10 cellular contexts compared by ENCODE assay signal in the genomic region with DNA sequence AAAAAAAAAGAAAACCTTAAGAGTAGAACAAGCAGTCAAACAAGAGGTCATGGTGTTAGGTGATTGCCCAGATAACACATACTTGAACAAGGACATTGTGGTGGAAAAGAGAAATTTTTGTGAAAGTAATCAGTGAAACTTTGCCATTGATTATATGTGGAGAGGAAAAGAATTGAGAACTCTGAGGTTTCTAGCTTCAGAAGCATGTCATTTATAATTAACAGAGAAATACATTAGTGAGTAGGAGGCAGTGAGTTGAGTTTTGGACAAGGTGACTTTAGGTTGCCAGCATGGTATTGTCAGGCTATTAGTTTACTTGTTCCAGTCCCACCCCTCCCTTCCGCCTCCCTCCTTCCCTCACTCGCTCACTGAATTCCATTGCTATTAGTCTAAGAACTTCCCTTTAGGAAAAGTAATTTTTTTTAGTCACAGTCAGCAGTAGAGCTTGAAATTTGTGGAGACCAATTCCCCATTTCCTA. TPM values are rescaled to one million over a fixed set of nuclear protein-coding genes. Genes with fewer than 3 reads are reported as not detected.
DNase-seq lines count a peak whose midpoint lies in the region; ATAC-seq lines count a peak whose summit lies in the region.
"Had no signal": no experiment of that assay in that cellular context is flagged by ENCODE, and none has a peak within 500 bp of the region (broad histone marks: within the 10 kb centered on the region; RNA-seq: fewer than 3 reads in every experiment).

No MANE protein-coding gene starts in this region.

- H3K36me3 ChIP-seq in mesodermal cell (ENCODE audit: control insufficient read depth, insufficient read depth, low read length): no peaks in the 10 kb centered on the region

- DNase-seq in EH (ENCODE audit: low read depth): peak; percentile 86
- DNase-seq in amniotic epithelial cell (ENCODE audit: low read depth): peak; percentile 78
- no peak for DNase-seq in mesenteric fat pad (ENCODE audit: low spot score)
- DNase-seq in left ventricle myocardium superior: no peak
- no peak for DNase-seq in posterior cingulate gyrus
- DNase-seq: NCI-H748 treated with DMSO at 0.1 percent for 48 hours had no signal

- H3K27ac ChIP-seq in mesodermal cell (ENCODE audit: low read depth, low read length, severe bottlenecking): peak overlapping the region; percentile 36
- H3K27ac ChIP-seq: coronary artery had no signal

- no peaks in the 10 kb centered on the region for H3K9me3 ChIP-seq in mesodermal cell (ENCODE audit: control insufficient read depth, low read length)

- H3K4me3 ChIP-seq in mesodermal cell (ENCODE audit: extremely low read depth, insufficient read depth, low read length, poor library complexity, severe bottlenecking): no peak overlapping the region
- H3K4me3 ChIP-seq: coronary artery had no signal

- 66% methylated on average over 2 of the region's 2 CpGs; no CpG with 5 or more reads in 1 of the 2 experiments for WGBS in mesodermal cell (ENCODE audit: insufficient coverage in 2 of 2), 2 experiments

- H3K4me1 ChIP-seq in mesodermal cell (ENCODE audit: control insufficient read depth, insufficient read depth, low read length, poor library complexity, severe bottlenecking): peaks cover 51% of the 10 kb centered on the region

- intact Hi-C loops in left ventricle myocardium superior (cut with micrococcal nuclease) (no loop called here), posterior cingulate gyrus (cut with DNase I) (no loop called here)

- ATAC-seq in HG02981 (IDR thresholded peaks at IDR 0.05; ENCODE audit: unreplicated experiment) (peak; percentile 72), left ventricle myocardium superior (no peak), HG02571 (IDR thresholded peaks at IDR 0.05; ENCODE audit: unreplicated experiment) (no peak)

RNA-seq across cellular contexts. Expression of a gene that starts 17.2 kb away (rescaled TPM):
- polyA plus RNA-seq in mesodermal cell (2013, experiment 1 of 2): 76.2 TPM
- polyA plus RNA-seq in mesodermal cell (2013, experiment 2 of 2): 74.3 TPM
- total RNA-seq in mesenteric fat pad: 58.3 TPM
- 57.6 TPM for total RNA-seq in left ventricle myocardium superior

Comparison
In these comparisons a context has a peak if more than half of its experiments do, and no peak if none do; other contexts are left out.
1. DNase-seq: peak in EH (single experiment) and amniotic epithelial cell (single experiment); none in mesenteric fat pad (single experiment), left ventricle myocardium superior (single experiment) and posterior cingulate gyrus (0 of 10).